Comparison of ENCODE assay signal across 8 cellular contexts in the genomic region with DNA sequence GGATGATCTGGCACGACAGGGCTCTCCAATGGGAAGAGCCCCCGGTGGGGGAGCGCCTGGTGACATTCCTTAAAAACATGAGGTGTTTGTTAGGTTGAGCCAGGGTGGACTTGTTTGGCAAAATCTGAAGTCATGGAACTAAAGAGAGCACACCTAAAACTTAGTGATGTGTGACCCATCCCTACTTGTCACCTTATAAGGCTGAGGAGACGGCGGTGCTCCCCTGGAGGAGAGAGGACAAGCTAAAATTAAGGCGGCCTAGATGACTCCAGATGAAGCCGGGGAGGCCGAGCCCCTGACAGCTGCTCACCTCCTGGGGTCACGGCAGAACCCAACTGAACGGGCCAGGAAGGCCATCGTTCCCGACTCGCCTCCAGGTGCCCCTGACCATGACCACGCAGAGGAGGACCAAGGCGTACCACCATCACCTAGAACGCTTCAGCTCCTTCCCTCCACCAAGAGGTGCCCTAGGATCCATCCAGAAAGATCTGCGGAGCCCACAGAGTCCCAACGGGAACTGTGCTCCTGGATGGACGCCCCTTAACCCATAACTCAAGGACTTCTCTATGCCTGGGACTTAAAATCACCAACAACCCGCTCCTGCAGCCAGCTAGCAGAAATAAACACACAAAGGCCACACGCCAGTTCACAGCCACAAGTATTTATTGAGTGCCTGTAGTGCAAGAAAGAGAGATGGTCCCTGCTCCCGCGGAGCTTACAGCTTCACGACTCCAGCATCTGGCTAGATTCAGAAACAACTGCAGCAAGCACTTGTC. TPM values are rescaled to one million over a fixed set of nuclear protein-coding genes. Genes with fewer than 3 reads are reported as not detected.
DNase-seq lines count a peak whose midpoint lies in the region; TF ChIP-seq lines count a peak whose summit lies in the region.

No MANE protein-coding gene starts in this region.

- no peak overlapping the region for H2AFZ ChIP-seq in neural progenitor cell (replicated peaks)

- H3K36me3 ChIP-seq in Caco-2 (ENCODE audit: control insufficient read depth, insufficient read depth, low read length) (no peaks in the 10 kb centered on the region), ectodermal cell (ENCODE audit: control insufficient read depth, insufficient read depth, low read length) (peaks cover 5% of the 10 kb centered on the region), neural progenitor cell (no peaks in the 10 kb centered on the region)

- peaks cover 12% of the 10 kb centered on the region for H3K4me1 ChIP-seq in Caco-2
- no peaks in the 10 kb centered on the region for H3K4me1 ChIP-seq in ectodermal cell (ENCODE audit: control insufficient read depth, insufficient read depth, low read length)
- H3K4me1 ChIP-seq in neural progenitor cell = peaks cover 12% of the 10 kb centered on the region

- CTCF ChIA-PET in Caco-2 (lab: Charles Lee) = interaction anchor here (0.6 kb wide), 1 partner anchor 983 kb away, joined by 3 read pairs; no protein-coding TSS in a partner anchor

- no peaks in the 10 kb centered on the region for H3K9me3 Mint-ChIP-seq in Caco-2 (ENCODE audit: unreplicated experiment)
- no peaks in the 10 kb centered on the region for H3K9me3 Mint-ChIP-seq in neural progenitor cell

- no TSS peak for BruUV-seq in Caco-2 (replicated peaks; lab: Mats Ljungman, UMichigan)

- intact Hi-C loops in Caco-2 (cut with micrococcal nuclease; ENCODE audit: unreplicated experiment) = loop anchor here (2.0 kb wide), 1 partner anchor 109 kb away; no protein-coding TSS in a partner anchor

- H3K4me1 Mint-ChIP-seq in Caco-2 (ENCODE audit: low read depth, unreplicated experiment) (peaks cover 8% of the 10 kb centered on the region), neural progenitor cell (peaks cover 24% of the 10 kb centered on the region)

- peak overlapping the region; percentile 99 for H3K4me2 ChIP-seq in neural progenitor cell

- no peaks in the 10 kb centered on the region for H3K9me3 ChIP-seq in Caco-2
- no peaks in the 10 kb centered on the region for H3K9me3 ChIP-seq in ectodermal cell (ENCODE audit: control insufficient read depth, low read length)
- no peaks in the 10 kb centered on the region for H3K9me3 ChIP-seq in neural progenitor cell (ENCODE audit: low read depth)

- DNase-seq in Caco-2 = no peak
- peak; percentile 27 for DNase-seq in NCI-H69 (lab: John Stamatoyannopoulos, UW)
- DNase-seq in neural progenitor cell (ENCODE audit: low spot score) = peak; percentile 26
- no peak for DNase-seq in DMS153 (lab: John Stamatoyannopoulos, UW)
- DNase-seq in HK-2 (ENCODE audit: unreplicated experiment) = no peak
- no peak for DNase-seq in OCI-M1 (lab: John Stamatoyannopoulos, UW)
- DNase-seq in cortex of kidney (lab: John Stamatoyannopoulos, UW) = no peak

- H3K27me3 ChIP-seq in Caco-2 (replicated peaks; ENCODE audit: control insufficient read depth, insufficient read depth, low read length) = no peaks in the 10 kb centered on the region
- H3K27me3 ChIP-seq in ectodermal cell (ENCODE audit: control insufficient read depth, insufficient read depth, low read length, poor library complexity, severe bottlenecking) = peaks cover 45% of the 10 kb centered on the region
- H3K27me3 ChIP-seq in neural progenitor cell = peaks cover 53% of the 10 kb centered on the region

- TF ChIP-seq CTCF in Caco-2 (IDR thresholded peaks at IDR 0.05; ENCODE audit: insufficient read depth in 1 of 2, low read depth in 1 of 2, low read length in 1 of 2, severe bottlenecking in 1 of 2, unreplicated experiment in 1 of 2) (no peak), neural progenitor cell (IDR thresholded peaks at IDR 0.05) (no peak)

- H3K9ac ChIP-seq in neural progenitor cell = no peak overlapping the region

- H3K4me3 ChIP-seq in Caco-2 (ENCODE audit: low read depth, low read length) (peak overlapping the region; percentile 65), ectodermal cell (ENCODE audit: insufficient read depth, low read depth, low read length) (peak overlapping the region; percentile 51), neural progenitor cell (peak overlapping the region; percentile 93)

- no peaks in the 10 kb centered on the region for H3K79me2 ChIP-seq in neural progenitor cell (ENCODE audit: low read depth)

- no peak overlapping the region for H3K27ac ChIP-seq in ectodermal cell (ENCODE audit: insufficient read depth, low read depth, low read length, poor library complexity, severe bottlenecking)
- H3K27ac ChIP-seq in neural progenitor cell = no peak overlapping the region

- H3K36me3 Mint-ChIP-seq in Caco-2 (ENCODE audit: insufficient read depth, unreplicated experiment) (peaks cover 14% of the 10 kb centered on the region), neural progenitor cell (peaks cover 12% of the 10 kb centered on the region)

- H3K4me3 Mint-ChIP-seq in Caco-2 (ENCODE audit: unreplicated experiment) (peak overlapping the region; percentile 64), neural progenitor cell (peak overlapping the region; percentile 88)

- POLR2A ChIA-PET in Caco-2 (lab: Charles Lee) = interaction anchor here (1.2 kb wide), 1 partner anchor 81 kb away, joined by 3 read pairs; a partner anchor contains a TSS

- H3K27ac Mint-ChIP-seq in Caco-2 (ENCODE audit: unreplicated experiment) (no peak overlapping the region), neural progenitor cell (peak overlapping the region; percentile 53)

- H3K27me3 Mint-ChIP-seq in Caco-2 (ENCODE audit: insufficient read depth, unreplicated experiment) = no peaks in the 10 kb centered on the region
- H3K27me3 Mint-ChIP-seq in neural progenitor cell (ENCODE audit: insufficient read depth, low read depth) = peaks cover 15% of the 10 kb centered on the region

- WGBS in ectodermal cell, 2 experiments = 71 to 75% methylated on average over 24 of the region's 24 CpGs

- H3F3A ChIP-seq in neural progenitor cell (ENCODE audit: low read depth) = peaks cover 33% of the 10 kb centered on the region

- H4K20me1 ChIP-seq in neural progenitor cell (ENCODE audit: low read depth) = peaks cover 12% of the 10 kb centered on the region

RNA-seq across cellular contexts. Expression of a gene that starts 1.0 kb away (rescaled TPM):
- total RNA-seq in Caco-2 (2022) (10.6 TPM in 2 replicates), neural progenitor cell (ENCODE audit: low replicate concordance) (0.56 and 1.2 TPM in 2 replicates)
- polyA plus RNA-seq in ectodermal cell (2013, experiment 1 of 4) = 1.9 TPM
- 1.8 TPM for polyA plus RNA-seq in ectodermal cell (2013, experiment 2 of 4)
- 1.8 TPM for polyA plus RNA-seq in ectodermal cell (2013, experiment 3 of 4)
- 1.7 TPM for polyA plus RNA-seq in ectodermal cell (2013, experiment 4 of 4)

Comparison
In these comparisons a context has a peak if more than half of its experiments do, and no peak if none do; other contexts are left out.
1. DNase-seq: peak in NCI-H69 (single experiment) and neural progenitor cell (single experiment); none in Caco-2 (0 of 2), DMS153 (single experiment), HK-2 (single experiment), OCI-M1 (single experiment) and cortex of kidney (single experiment).
2. Peak in every context shown above with its lines, with median percentiles within 50 percentile points of each other: H3K4me3 ChIP-seq.